Comparison of ENCODE assay signal across 15 cellular contexts in genomic region chr1:23283660-23284602, GRCh38.
DNase-seq lines count a peak whose midpoint lies in the region; TF ChIP-seq lines count a peak whose summit lies in the region.
"Had no signal": no experiment of that assay in that cellular context is flagged by ENCODE, and none has a peak within 500 bp of the region (broad histone marks: within the 10 kb centered on the region; RNA-seq: fewer than 3 reads in every experiment).

No MANE protein-coding gene starts in this region.

- H3K4me3 Mint-ChIP-seq in endothelial cell (ENCODE audit: unreplicated experiment) = no peak overlapping the region
- H3K4me3 Mint-ChIP-seq: activated T-helper 17 cell treated with anti-CD3 and anti-CD28 coated beads, Interleukin-2, amount 50 U/mL, for 72 hours; CD8-positive, alpha-beta T cell had no signal

- H2AFZ ChIP-seq in mesenchymal stem cell (ENCODE audit: low read depth, low read length) = no peak overlapping the region

- no peak overlapping the region for H2BK12ac ChIP-seq in mesenchymal stem cell (ENCODE audit: low read length in 2 of 2)

- H3K4ac ChIP-seq in mesenchymal stem cell (ENCODE audit: low read depth in 1 of 2, low read length in 2 of 2) = no peak overlapping the region

- 50% methylated on average over 2 of the region's 4 CpGs for WGBS in mesenchymal stem cell
- 88 to 91% methylated on average over 4 of the region's 4 CpGs for WGBS in thyroid gland, 2 donors

- H3K36me3 Mint-ChIP-seq in endothelial cell (ENCODE audit: low read depth, unreplicated experiment) = peaks cover 24% of the 10 kb centered on the region

- no peak overlapping the region for H3K4me2 ChIP-seq in mesenchymal stem cell (ENCODE audit: low read length, poor library complexity, severe bottlenecking)

- H3K4me1 ChIP-seq in mesenchymal stem cell (ENCODE audit: control insufficient read depth, insufficient read depth, low read depth, low read length) (peaks cover 2% of the 10 kb centered on the region), Peyer's patch (no peaks in the 10 kb centered on the region), thyroid gland (no peaks in the 10 kb centered on the region)

- H3K9me3 ChIP-seq in mesenchymal stem cell (ENCODE audit: control insufficient read depth, low read length) (no peaks in the 10 kb centered on the region), Peyer's patch (no peaks in the 10 kb centered on the region), thyroid gland (no peaks in the 10 kb centered on the region)

- H3K27me3 ChIP-seq in mesenchymal stem cell (ENCODE audit: control insufficient read depth in 1 of 2, insufficient read depth in 1 of 2, low read length in 2 of 2) (no peaks in the 10 kb centered on the region), Peyer's patch (no peaks in the 10 kb centered on the region), thyroid gland (no peaks in the 10 kb centered on the region)

- peak overlapping the region; percentile 48 for H3K9ac ChIP-seq in mesenchymal stem cell (ENCODE audit: low read length)

- H2BK5ac ChIP-seq in mesenchymal stem cell (ENCODE audit: low read depth, low read length, poor library complexity, severe bottlenecking) = no peak overlapping the region

- no peak overlapping the region for H3K23ac ChIP-seq in mesenchymal stem cell (ENCODE audit: low read length in 2 of 2)

- peak overlapping the region; percentile 21 for H3K27ac ChIP-seq in mesenchymal stem cell (ENCODE audit: low read length, poor library complexity, severe bottlenecking)
- no peak overlapping the region for H3K27ac ChIP-seq in Peyer's patch
- H3K27ac ChIP-seq in thyroid gland = no peak overlapping the region

- no peak overlapping the region for H2BK15ac ChIP-seq in mesenchymal stem cell (ENCODE audit: low read depth, poor library complexity, severe bottlenecking)

- H3K27me3 Mint-ChIP-seq in endothelial cell (ENCODE audit: unreplicated experiment) = no peaks in the 10 kb centered on the region
- H3K27me3 Mint-ChIP-seq: activated T-helper 17 cell treated with anti-CD3 and anti-CD28 coated beads, Interleukin-2, amount 50 U/mL, for 72 hours had no signal

- no peak overlapping the region for H2BK120ac ChIP-seq in mesenchymal stem cell (ENCODE audit: low read depth, low read length)

- H3K4me1 Mint-ChIP-seq in endothelial cell (ENCODE audit: unreplicated experiment) = no peaks in the 10 kb centered on the region
- H3K4me1 Mint-ChIP-seq: activated T-helper 17 cell treated with anti-CD3 and anti-CD28 coated beads, Interleukin-2, amount 50 U/mL, for 72 hours had no signal

- H3K14ac ChIP-seq in mesenchymal stem cell (ENCODE audit: low read length in 2 of 2) = no peak overlapping the region

- H2AK5ac ChIP-seq in mesenchymal stem cell (ENCODE audit: low read length, severe bottlenecking) = no peak overlapping the region

- TF ChIP-seq CTCF in endothelial cell (IDR thresholded peaks at IDR 0.05; ENCODE audit: unreplicated experiment) (no peak), Peyer's patch (IDR thresholded peaks at IDR 0.05) (no peak), thyroid gland (IDR thresholded peaks at IDR 0.05) (no peak)

- H3K79me1 ChIP-seq in mesenchymal stem cell (replicated peaks; ENCODE audit: low read length, poor library complexity, severe bottlenecking) = peaks cover 5% of the 10 kb centered on the region

- intact Hi-C loops in thyroid gland (cut with DNase I) = no loop called here

- TF ChIP-seq POLR2A in Peyer's patch (IDR thresholded peaks at IDR 0.05) (no peak), thyroid gland (IDR thresholded peaks at IDR 0.05) (no peak)

- H3K4me3 ChIP-seq in mesenchymal stem cell (ENCODE audit: insufficient read depth in 1 of 2, low read depth in 1 of 2, low read length in 2 of 2) = peak overlapping the region in 1 of 2 experiments; percentile 6
- no peak overlapping the region for H3K4me3 ChIP-seq in Peyer's patch
- H3K4me3 ChIP-seq in thyroid gland (replicated peaks in 1 of 3) = no peak overlapping the region

- H3K9me3 Mint-ChIP-seq in endothelial cell (ENCODE audit: unreplicated experiment) = no peaks in the 10 kb centered on the region
- H3K9me3 Mint-ChIP-seq: activated T-helper 17 cell treated with anti-CD3 and anti-CD28 coated beads, Interleukin-2, amount 50 U/mL, for 72 hours; CD8-positive, alpha-beta T cell had no signal

- peaks cover 7 to 76% of the 10 kb centered on the region in 2 experiments for H3K36me3 ChIP-seq in mesenchymal stem cell (ENCODE audit: control insufficient read depth in 1 of 2, insufficient read depth in 2 of 2, low read depth in 1 of 2, low read length in 2 of 2)
- H3K36me3 ChIP-seq in Peyer's patch = peaks cover 0 to 15% (median 0%) of the 10 kb centered on the region in 3 donors
- H3K36me3 ChIP-seq in thyroid gland = peaks cover 18 to 34% of the 10 kb centered on the region in 2 donors

- no peak overlapping the region for H4K8ac ChIP-seq in mesenchymal stem cell (ENCODE audit: low read length)

- DNase-seq in AG20443 (ENCODE audit: low spot score) (peak; percentile 23), NCI-H226 (peak; percentile 31), endothelial cell (ENCODE audit: low spot score) (no peak), mesenchymal stem cell (peak; percentile 54), Peyer's patch (no peak), thyroid gland (no peak), GF-D8 (lab: John Stamatoyannopoulos, UW) (no peak), germinal center (ENCODE audit: low spot score) (no peak)
- DNase-seq: activated CD4-positive, CD25-positive, alpha-beta regulatory T cell treated with anti-CD3 and anti-CD28 coated beads, Interleukin-2, amount 50 U/mL, for 72 hours; CD8-positive, alpha-beta T cell; cortex of kidney; NCI-H1048; NCI-H526 treated with DMSO at 0.1 percent for 48 hours; small intestine had no signal

- peak overlapping the region in 1 of 2 experiments; percentile 61 for H3K18ac ChIP-seq in mesenchymal stem cell (ENCODE audit: low read depth in 1 of 2, low read length in 2 of 2)

- no peak overlapping the region for H4K91ac ChIP-seq in mesenchymal stem cell (ENCODE audit: low read length)

- H3K27ac Mint-ChIP-seq in endothelial cell (ENCODE audit: unreplicated experiment) = peak overlapping the region; percentile 64
- H3K27ac Mint-ChIP-seq: activated T-helper 17 cell treated with anti-CD3 and anti-CD28 coated beads, Interleukin-2, amount 50 U/mL, for 72 hours; CD8-positive, alpha-beta T cell had no signal

Comparison
In these comparisons a context has a peak if more than half of its experiments do, and no peak if none do; other contexts are left out.
1. DNase-seq: peak in AG20443 (single experiment), NCI-H226 (single experiment) and mesenchymal stem cell (single experiment); none in endothelial cell (single experiment), Peyer's patch (0 of 3), thyroid gland (0 of 2), GF-D8 (single experiment) and germinal center (single experiment).